38 cellular contexts compared by ENCODE assay signal in genomic region chr3:151076626-151077025, GRCh38. TPM values are rescaled to one million over a fixed set of nuclear protein-coding genes. Genes with fewer than 3 reads are reported as not detected.
"Had no signal": no experiment of that assay in that cellular context is flagged by ENCODE, and none has a peak within 500 bp of the region (broad histone marks: within the 10 kb centered on the region; RNA-seq: fewer than 3 reads in every experiment).

No MANE protein-coding gene starts in this region.

- H3K27me3 ChIP-seq: adrenal gland, ascending aorta, body of pancreas, breast epithelium, cardiac muscle cell had no signal

- H3K27ac Mint-ChIP-seq: activated naive CD4-positive, alpha-beta T cell treated with anti-CD3 and anti-CD28 coated beads for 36 hours; activated naive CD4-positive, alpha-beta T cell treated with anti-CD3 and anti-CD28 coated beads, Interleukin-2, amount 10 ng/mL, durations not matched to agents 7 days and 5 days; activated naive CD4-positive, alpha-beta T cell treated with anti-CD3 and anti-CD28 coated beads, Interleukin-2, amount 50 U/mL, for 24 hours; activated naive CD4-positive, alpha-beta T cell treated with anti-CD3 and anti-CD28 coated beads, Interleukin-2, amount 50 U/mL, for 72 hours; activated naive CD8-positive, alpha-beta T cell; activated naive CD8-positive, alpha-beta T cell treated with anti-CD3 and anti-CD28 coated beads for 36 hours; activated naive CD8-positive, alpha-beta T cell treated with anti-CD3 and anti-CD28 coated beads, Interleukin-2, amount 10 ng/mL, durations not matched to agents 7 days and 5 days; activated naive CD8-positive, alpha-beta T cell treated with anti-CD3 and anti-CD28 coated beads, Interleukin-2, amount 50 U/mL, for 24 hours; activated T-cell treated with anti-CD3 and anti-CD28 coated beads, Interleukin-2, amount 50 U/mL, for 24 hours; activated T-cell treated with anti-CD3 and anti-CD28 coated beads, Interleukin-2, amount 50 U/mL, for 72 hours; activated T-helper 1 cell treated with anti-CD3 and anti-CD28 coated beads, Interleukin-12 subunit alpha, Interleukin-12 subunit beta, Interleukin-2, Interleukin-4 antibody, amounts not matched to agents 30 ng/mL and 10 ng/mL and 1 ng/mL, durations not matched to agents 14 hours and 24 hours and 36 hours; activated T-helper 17 cell treated with anti-CD3 and anti-CD28 coated beads, Interleukin-2, amount 50 U/mL, for 72 hours; activated T-helper 2 cell treated with anti-CD3 and anti-CD28 coated beads, Interferon-gamma antibody, Interleukin-2, Interleukin-4, amounts not matched to agents 10 μg/mL and 5 μg/mL and 100 μg/mL, durations not matched to agents 14 hours and 24 hours and 36 hours; brain had no signal

- H3K36me3 Mint-ChIP-seq: activated naive CD4-positive, alpha-beta T cell treated with anti-CD3 and anti-CD28 coated beads, Interleukin-2, amount 10 ng/mL, durations not matched to agents 7 days and 5 days; activated naive CD4-positive, alpha-beta T cell treated with anti-CD3 and anti-CD28 coated beads, Interleukin-2, amount 50 U/mL, for 24 hours; activated naive CD4-positive, alpha-beta T cell treated with anti-CD3 and anti-CD28 coated beads, Interleukin-2, amount 50 U/mL, for 72 hours; activated naive CD8-positive, alpha-beta T cell; activated naive CD8-positive, alpha-beta T cell treated with anti-CD3 and anti-CD28 coated beads for 36 hours; activated naive CD8-positive, alpha-beta T cell treated with anti-CD3 and anti-CD28 coated beads, Interleukin-2, amount 10 ng/mL, durations not matched to agents 7 days and 5 days; brain had no signal

- ATAC-seq: activated naive CD4-positive, alpha-beta T cell treated with anti-CD3 and anti-CD28 coated beads, Interleukin-2, amount 50 U/mL, for 72 hours; activated naive CD8-positive, alpha-beta T cell treated with anti-CD3 and anti-CD28 coated beads, Interleukin-2, amount 50 U/mL, for 24 hours; activated T-cell treated with anti-CD3 and anti-CD28 coated beads, Interleukin-2, amount 50 U/mL, for 4 hours; activated T-helper 17 cell treated with anti-CD3 and anti-CD28 coated beads, Interleukin-2, amount 50 U/mL, for 72 hours; body of pancreas had no signal

- H3K4me3 ChIP-seq: adrenal gland, ascending aorta, body of pancreas, breast epithelium, cardiac muscle cell had no signal

- DNase-seq: activated effector memory CD4-positive, alpha-beta T cell treated with anti-CD3 and anti-CD28 coated beads, Interleukin-2, amount 50 U/mL, for 16 hours; activated effector memory CD4-positive, alpha-beta T cell treated with Interleukin-2 at 50 U/mL for 16 hours; activated gamma-delta T cell; activated gamma-delta T cell treated with Interleukin-2 at 50 U/mL for 16 hours; activated naive CD4-positive, alpha-beta T cell; activated naive CD4-positive, alpha-beta T cell treated with anti-CD3 and anti-CD28 coated beads, Interleukin-2, amount 10 ng/mL, durations not matched to agents 7 days and 5 days; activated naive CD4-positive, alpha-beta T cell treated with anti-CD3 and anti-CD28 coated beads, Interleukin-2, amount 50 U/mL, for 16 hours; activated naive CD4-positive, alpha-beta T cell treated with Interleukin-2 at 50 U/mL for 16 hours; activated naive CD8-positive, alpha-beta T cell treated with anti-CD3 and anti-CD28 coated beads for 36 hours; activated naive CD8-positive, alpha-beta T cell treated with anti-CD3 and anti-CD28 coated beads, Interleukin-2, amount 10 ng/mL, durations not matched to agents 7 days and 5 days; activated naive CD8-positive, alpha-beta T cell treated with anti-CD3 and anti-CD28 coated beads, Interleukin-2, amount 50 U/mL, for 24 hours; activated T-cell treated with anti-CD3 and anti-CD28 coated beads for 4 hours; activated T-cell treated with anti-CD3 and anti-CD28 coated beads, Interleukin-2, amount 50 U/mL, for 1 hour; activated T-cell treated with anti-CD3 and anti-CD28 coated beads, Interleukin-2, amount 50 U/mL, for 24 hours; activated T-cell treated with anti-CD3 and anti-CD28 coated beads, Interleukin-2, amount 50 U/mL, for 4 hours; activated T-cell treated with anti-CD3 and anti-CD28 coated beads, Interleukin-2, amount 50 U/mL, for 48 hours; activated T-cell treated with anti-CD3 and anti-CD28 coated beads, Interleukin-2, amount 50 U/mL, for 72 hours; adrenal gland; amniotic stem cell; amygdala; aorta; body of pancreas; brain microvascular endothelial cell; caudate nucleus; central memory CD4-positive, alpha-beta T cell; cerebellar nuclear complex had no signal

- H3K27me3 Mint-ChIP-seq: activated naive CD8-positive, alpha-beta T cell had no signal

- H3K4me3 Mint-ChIP-seq: activated naive CD4-positive, alpha-beta T cell treated with anti-CD3 and anti-CD28 coated beads for 36 hours; activated naive CD4-positive, alpha-beta T cell treated with anti-CD3 and anti-CD28 coated beads, Interleukin-2, amount 10 ng/mL, durations not matched to agents 7 days and 5 days; activated naive CD4-positive, alpha-beta T cell treated with anti-CD3 and anti-CD28 coated beads, Interleukin-2, amount 50 U/mL, for 24 hours; activated naive CD8-positive, alpha-beta T cell; activated naive CD8-positive, alpha-beta T cell treated with anti-CD3 and anti-CD28 coated beads for 36 hours; activated naive CD8-positive, alpha-beta T cell treated with anti-CD3 and anti-CD28 coated beads, Interleukin-2, amount 10 ng/mL, durations not matched to agents 7 days and 5 days; activated naive CD8-positive, alpha-beta T cell treated with anti-CD3 and anti-CD28 coated beads, Interleukin-2, amount 50 U/mL, for 24 hours; activated T-cell treated with anti-CD3 and anti-CD28 coated beads, Interleukin-2, amount 50 U/mL, for 24 hours; activated T-cell treated with anti-CD3 and anti-CD28 coated beads, Interleukin-2, amount 50 U/mL, for 4 hours; activated T-cell treated with anti-CD3 and anti-CD28 coated beads, Interleukin-2, amount 50 U/mL, for 72 hours; activated T-helper 1 cell treated with anti-CD3 and anti-CD28 coated beads, Interleukin-12 subunit alpha, Interleukin-12 subunit beta, Interleukin-2, Interleukin-4 antibody, amounts not matched to agents 30 ng/mL and 10 ng/mL and 1 ng/mL, durations not matched to agents 14 hours and 24 hours and 36 hours; activated T-helper 17 cell treated with anti-CD3 and anti-CD28 coated beads, Interleukin-2, amount 50 U/mL, for 72 hours; brain; central memory CD8-positive, alpha-beta T cell had no signal

- H3K4me1 Mint-ChIP-seq: activated naive CD4-positive, alpha-beta T cell treated with anti-CD3 and anti-CD28 coated beads, Interleukin-2, amount 10 ng/mL, durations not matched to agents 7 days and 5 days; activated naive CD4-positive, alpha-beta T cell treated with anti-CD3 and anti-CD28 coated beads, Interleukin-2, amount 50 U/mL, for 24 hours; activated naive CD8-positive, alpha-beta T cell treated with anti-CD3 and anti-CD28 coated beads for 36 hours; activated naive CD8-positive, alpha-beta T cell treated with anti-CD3 and anti-CD28 coated beads, Interleukin-2, amount 10 ng/mL, durations not matched to agents 7 days and 5 days; activated naive CD8-positive, alpha-beta T cell treated with anti-CD3 and anti-CD28 coated beads, Interleukin-2, amount 50 U/mL, for 24 hours; activated T-helper 17 cell treated with anti-CD3 and anti-CD28 coated beads, Interleukin-2, amount 50 U/mL, for 72 hours; brain; central memory CD8-positive, alpha-beta T cell had no signal

- H3K9me3 ChIP-seq: adrenal gland, ascending aorta, body of pancreas, breast epithelium had no signal

- H3K4me1 ChIP-seq: adrenal gland, ascending aorta, body of pancreas, breast epithelium had no signal

- H3K36me3 ChIP-seq: adrenal gland, ascending aorta, brain microvascular endothelial cell, breast epithelium, cardiac muscle cell had no signal

- H3K27ac ChIP-seq: adrenal gland, ascending aorta, body of pancreas, brain microvascular endothelial cell, breast epithelium, cardiac muscle cell had no signal

- H3K9me3 Mint-ChIP-seq: activated naive CD4-positive, alpha-beta T cell treated with anti-CD3 and anti-CD28 coated beads for 36 hours; activated naive CD4-positive, alpha-beta T cell treated with anti-CD3 and anti-CD28 coated beads, Interleukin-2, amount 10 ng/mL, durations not matched to agents 7 days and 5 days; activated naive CD4-positive, alpha-beta T cell treated with anti-CD3 and anti-CD28 coated beads, Interleukin-2, amount 50 U/mL, for 24 hours; activated naive CD4-positive, alpha-beta T cell treated with anti-CD3 and anti-CD28 coated beads, Interleukin-2, amount 50 U/mL, for 72 hours; activated naive CD8-positive, alpha-beta T cell treated with anti-CD3 and anti-CD28 coated beads for 36 hours; activated naive CD8-positive, alpha-beta T cell treated with anti-CD3 and anti-CD28 coated beads, Interleukin-2, amount 10 ng/mL, durations not matched to agents 7 days and 5 days; activated naive CD8-positive, alpha-beta T cell treated with anti-CD3 and anti-CD28 coated beads, Interleukin-2, amount 50 U/mL, for 24 hours; activated T-cell treated with anti-CD3 and anti-CD28 coated beads, Interleukin-2, amount 50 U/mL, for 24 hours; activated T-cell treated with anti-CD3 and anti-CD28 coated beads, Interleukin-2, amount 50 U/mL, for 4 hours; activated T-cell treated with anti-CD3 and anti-CD28 coated beads, Interleukin-2, amount 50 U/mL, for 72 hours; activated T-helper 1 cell treated with anti-CD3 and anti-CD28 coated beads, Interleukin-12 subunit alpha, Interleukin-12 subunit beta, Interleukin-2, Interleukin-4 antibody, amounts not matched to agents 30 ng/mL and 10 ng/mL and 1 ng/mL, durations not matched to agents 14 hours and 24 hours and 36 hours; activated T-helper 17 cell treated with anti-CD3 and anti-CD28 coated beads, Interleukin-2, amount 50 U/mL, for 72 hours; activated T-helper 2 cell treated with anti-CD3 and anti-CD28 coated beads, Interferon-gamma antibody, Interleukin-2, Interleukin-4, amounts not matched to agents 10 μg/mL and 5 μg/mL and 100 μg/mL, durations not matched to agents 14 hours and 24 hours and 36 hours; brain; central memory CD8-positive, alpha-beta T cell had no signal

RNA-seq across cellular contexts. Expression of gene MED12L, which starts 8.8 kb away (rescaled TPM):
- polyA plus RNA-seq: aorta had no signal
